ENCODE assay signal across 8 cellular contexts in the genomic region with DNA sequence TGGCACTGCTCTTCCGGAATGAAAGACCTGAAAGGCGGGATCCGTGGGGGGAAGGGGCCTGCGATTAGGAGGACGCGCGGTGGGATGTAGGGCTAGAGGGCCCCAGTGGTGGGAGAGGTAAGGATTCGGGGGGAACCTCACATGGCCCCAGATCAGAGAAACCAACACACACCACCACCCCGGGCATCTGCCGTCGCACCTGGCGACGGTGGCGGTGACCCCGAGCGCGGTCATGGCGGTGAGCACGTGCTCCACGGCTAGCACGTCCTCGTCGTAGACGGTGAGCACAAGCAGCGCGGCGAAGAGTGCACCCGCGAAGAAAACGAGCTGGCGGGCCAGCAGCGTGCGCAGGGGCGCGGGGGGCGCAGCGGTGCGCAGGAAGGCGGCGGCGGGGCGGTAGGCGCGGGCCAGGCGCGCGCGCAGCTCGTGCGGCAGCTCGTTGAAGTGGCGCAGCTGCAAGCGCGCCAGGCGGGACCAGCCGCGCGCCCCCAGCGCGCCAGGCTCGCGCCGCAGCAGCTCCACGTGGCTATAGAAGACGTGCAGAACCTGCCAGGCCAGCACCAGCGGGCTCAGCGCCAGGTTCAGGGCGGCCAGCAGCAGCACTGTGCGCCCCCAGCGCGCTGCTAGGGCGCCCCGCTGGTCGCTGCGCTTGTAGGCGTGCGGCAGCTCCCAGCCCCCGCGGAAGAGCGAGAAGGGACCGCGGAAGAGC. TPM values are rescaled to one million over a fixed set of nuclear protein-coding genes. Genes with fewer than 3 reads are reported as not detected.
A peak's percentile ranks its signal among the peaks of the same experiment; 100 is the strongest.
DNase-seq lines count a peak whose midpoint lies in the region; ATAC-seq and FAIRE-seq lines count a peak whose summit lies in the region.

No MANE protein-coding gene starts in this region.

- FAIRE-seq in RCC 7860 (lab: Jason Lieb, UNC): no peak

- H3K27ac ChIP-seq in esophagus (ENCODE audit: low read depth in 2 of 2, low read length in 1 of 2): no peak overlapping the region

- peak overlapping the region; percentile 66 for H3K4me3 Mint-ChIP-seq in activated CD4-positive, alpha-beta T cell treated with anti-CD3 and anti-CD28 coated beads for 36 hours

- no peaks in the 10 kb centered on the region for H3K9me3 Mint-ChIP-seq in activated CD4-positive, alpha-beta T cell treated with anti-CD3 and anti-CD28 coated beads for 36 hours (ENCODE audit: low read depth)

- H3K27ac Mint-ChIP-seq in activated CD4-positive, alpha-beta T cell treated with anti-CD3 and anti-CD28 coated beads for 36 hours: peak overlapping the region; percentile 80

- peak; percentile 39 for ATAC-seq in activated CD4-positive, alpha-beta T cell treated with anti-CD3 and anti-CD28 coated beads for 36 hours

- peaks cover 0 to 7% of the 10 kb centered on the region in 2 donors for H3K27me3 ChIP-seq in esophagus (ENCODE audit: control insufficient read depth in 1 of 2, insufficient read depth in 2 of 2, low read length in 2 of 2)

- H3K9me3 ChIP-seq in esophagus (ENCODE audit: control insufficient read depth in 2 of 2, insufficient read depth in 1 of 2, low read depth in 1 of 2, low read length in 1 of 2): peaks cover 0 to 5% of the 10 kb centered on the region in 2 donors

- H3K36me3 Mint-ChIP-seq in activated CD4-positive, alpha-beta T cell treated with anti-CD3 and anti-CD28 coated beads for 36 hours (ENCODE audit: low read depth): peaks cover 9% of the 10 kb centered on the region

- WGBS in esophagus, 2 donors: 2% methylated on average over 65 to 82 of the region's 82 CpGs

- POLR2A ChIA-PET in activated CD4-positive, alpha-beta T cell treated with anti-CD3 and anti-CD28 coated beads for 36 hours (lab: Charles Lee): interaction anchor here (0.7 to 1.3 kb wide), 3 partner anchors 9 to 49 kb away, joined by 3 to 6 read pairs (median 3); a partner anchor contains a TSS

- H3K4me1 ChIP-seq in esophagus (ENCODE audit: control insufficient read depth in 2 of 2, insufficient read depth in 2 of 2, low read length in 1 of 2): peaks cover 2 to 21% of the 10 kb centered on the region in 2 donors

- intact Hi-C loops in activated CD4-positive, alpha-beta T cell treated with anti-CD3 and anti-CD28 coated beads for 36 hours (cut with DNase I, micrococcal nuclease): loop anchor here (1.0 to 2.0 kb wide), 5 partner anchors 10 to 68 kb away; a partner anchor contains a TSS
- intact Hi-C loops in posterior cingulate gyrus (cut with DNase I): no loop called here

- DNase-seq in activated CD4-positive, alpha-beta T cell treated with anti-CD3 and anti-CD28 coated beads for 1 hour: peak; percentile 15
- DNase-seq in activated CD4-positive, alpha-beta T cell treated with anti-CD3 and anti-CD28 coated beads for 4 hours: no peak
- DNase-seq in activated CD4-positive, alpha-beta T cell treated with anti-CD3 and anti-CD28 coated beads for 36 hours: peak; percentile 68
- DNase-seq in posterior cingulate gyrus: peak in 6 of 10 donors; percentile 22 to 91 (median 34)
- DNase-seq in putamen (ENCODE audit: low spot score): no peak
- DNase-seq in foreskin melanocyte: no peak
- DNase-seq in RCC 7860 (ENCODE audit: low spot score): no peak

- H3K4me1 Mint-ChIP-seq in activated CD4-positive, alpha-beta T cell treated with anti-CD3 and anti-CD28 coated beads for 36 hours: peaks cover 45% of the 10 kb centered on the region

- no peaks in the 10 kb centered on the region for H3K36me3 ChIP-seq in esophagus (ENCODE audit: control insufficient read depth in 2 of 2, insufficient read depth in 2 of 2, low read length in 1 of 2)

- peak overlapping the region; percentile 19 to 37 for H3K4me3 ChIP-seq in esophagus (ENCODE audit: low read depth in 1 of 2, low read length in 2 of 2)

- H3K27me3 Mint-ChIP-seq in activated CD4-positive, alpha-beta T cell treated with anti-CD3 and anti-CD28 coated beads for 36 hours: peaks cover 9% of the 10 kb centered on the region

- CTCF ChIA-PET in activated CD4-positive, alpha-beta T cell treated with anti-CD3 and anti-CD28 coated beads for 36 hours (lab: Charles Lee): interaction anchor here (0.5 to 4.7 kb wide), 31 partner anchors 10 to 208 kb away, joined by 3 to 43 read pairs (median 4); a partner anchor contains a TSS

RNA-seq across cellular contexts. Expression of a gene that starts 5.7 kb away (rescaled TPM):
- total RNA-seq in activated CD4-positive, alpha-beta T cell treated with anti-CD3 and anti-CD28 coated beads for 36 hours: 10 to 100 TPM in 1 of 2 experiments, 1 to 10 TPM in 1; 6.9 to 10.0 TPM
- 100 to 1,000 TPM in 1 of 2 donors, 10 to 100 TPM in 1; 36.0 to 143 TPM for polyA plus RNA-seq in esophagus

RNA-seq across cellular contexts. Expression of a gene that starts 9.7 kb away (rescaled TPM):
- 10 to 100 TPM; 41.9 to 44.5 TPM for total RNA-seq in activated CD4-positive, alpha-beta T cell treated with anti-CD3 and anti-CD28 coated beads for 36 hours
- polyA plus RNA-seq in esophagus: 10 to 100 TPM; 24.0 to 27.6 TPM

RNA-seq across cellular contexts. Expression of a gene that starts 27.8 kb away (rescaled TPM):
- 10 to 100 TPM in 1 of 2 experiments, 1 to 10 TPM in 1; 9.3 to 11.1 TPM for total RNA-seq in activated CD4-positive, alpha-beta T cell treated with anti-CD3 and anti-CD28 coated beads for 36 hours
- polyA plus RNA-seq in esophagus: 1 to 10 TPM; 4.5 to 4.9 TPM

RNA-seq across cellular contexts. Expression of a gene that starts 29.8 kb away (rescaled TPM):
- 1 to 10 TPM; 5.5 to 6.7 TPM for total RNA-seq in activated CD4-positive, alpha-beta T cell treated with anti-CD3 and anti-CD28 coated beads for 36 hours
- polyA plus RNA-seq in esophagus: 1 to 10 TPM; 1.1 to 4.2 TPM

RNA-seq across cellular contexts. Expression of a gene that starts 39.1 kb away (rescaled TPM):
- 10 to 100 TPM; 12.5 to 16.7 TPM for total RNA-seq in activated CD4-positive, alpha-beta T cell treated with anti-CD3 and anti-CD28 coated beads for 36 hours
- polyA plus RNA-seq in esophagus: 1 to 10 TPM; 5.2 to 9.7 TPM

Comparison
In these comparisons a context has a peak if more than half of its experiments do, and no peak if none do; other contexts are left out.
1. DNase-seq: peak in activated CD4-positive, alpha-beta T cell treated with anti-CD3 and anti-CD28 coated beads for 1 hour (single experiment), activated CD4-positive, alpha-beta T cell treated with anti-CD3 and anti-CD28 coated beads for 36 hours (single experiment) and posterior cingulate gyrus (6 of 10); none in activated CD4-positive, alpha-beta T cell treated with anti-CD3 and anti-CD28 coated beads for 4 hours (0 of 2), putamen (single experiment), foreskin melanocyte (single experiment) and RCC 7860 (single experiment).